ENCODE assay signal across 7 cellular contexts in the genomic region with DNA sequence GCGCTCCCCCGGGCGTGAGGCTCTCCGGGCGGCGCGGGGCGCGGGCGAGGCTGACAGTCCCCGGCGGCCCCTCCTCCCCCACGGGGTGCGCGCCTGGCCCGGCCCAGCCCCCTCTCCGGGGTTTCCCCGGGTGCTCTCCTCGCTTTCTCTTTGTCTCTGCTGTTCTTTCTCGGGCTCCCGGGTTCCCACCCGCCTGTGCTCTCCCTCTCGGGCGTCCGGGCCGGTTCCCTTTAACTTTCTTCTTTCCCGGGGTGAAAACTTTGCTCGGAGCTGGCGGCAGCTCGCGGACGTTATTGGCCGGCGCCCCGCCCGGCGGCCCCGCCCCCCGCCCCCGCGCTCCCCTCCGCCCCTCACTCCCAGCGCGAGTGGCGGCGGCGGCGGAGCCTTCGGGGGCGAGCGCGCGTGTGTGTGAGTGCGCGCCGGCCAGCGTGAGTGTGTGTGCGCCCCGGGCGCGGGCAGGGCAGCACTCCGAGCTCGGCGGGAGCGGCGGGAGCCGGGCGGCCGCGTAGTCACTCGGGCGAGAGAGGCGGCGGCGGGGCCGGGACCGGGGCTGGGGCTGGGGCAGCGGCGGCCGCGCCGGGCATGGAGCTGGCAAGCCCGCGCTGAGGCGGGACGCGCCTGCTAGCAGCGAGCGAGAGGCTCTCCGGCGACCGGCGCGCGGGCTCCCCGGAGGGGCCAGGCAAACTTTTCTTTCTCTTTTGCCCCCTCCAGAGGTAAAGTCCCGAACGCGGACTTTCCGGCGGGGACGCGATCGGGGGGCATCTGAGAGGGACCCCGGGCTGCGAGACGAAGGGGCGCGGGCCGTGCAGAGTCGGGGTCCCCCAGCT.
DNase-seq lines count a peak whose midpoint lies in the region; ATAC-seq lines count a peak whose summit lies in the region.

A gene (plus strand): TSS at position 353 of the 827 bp plus-strand sequence. CDS start 864 bp downstream, outside the sequence.

- H3K27ac ChIP-seq in caudate nucleus (ENCODE audit: low read depth, low read length), result peak within 1 kb of the TSS; percentile 44
- H3K27ac ChIP-seq in layer of hippocampus (ENCODE audit: low read depth, low read length), result peak within 1 kb of the TSS; percentile 10

- peaks cover 22% of the 10 kb centered on the region for H3K27me3 ChIP-seq in layer of hippocampus (ENCODE audit: control insufficient read depth, insufficient read depth, low read length)

- ATAC-seq in GM18907 (IDR thresholded peaks at IDR 0.05; ENCODE audit: unreplicated experiment) (peak; percentile 64), HG03139 (IDR thresholded peaks at IDR 0.05; ENCODE audit: unreplicated experiment) (peak; percentile 57)

- peak; percentile 29 for DNase-seq in T-helper 9 cell
- peak in 14 of 61 donors; percentile 9 to 45 (median 21) for DNase-seq in caudate nucleus (lab: John Stamatoyannopoulos, UW)
- DNase-seq in stimulated activated CD4-positive, alpha-beta T cell treated with anti-CD3 and anti-CD28 coated beads, Interleukin-2, amount 100 ng/mL, for 24 hours, result peak; percentile 70
- no peak for DNase-seq in SHP77 treated with DMSO at 0.1 percent for 48 hours (lab: John Stamatoyannopoulos, UW)
